ENCODE assay signal across 26 cellular contexts in the genomic region with DNA sequence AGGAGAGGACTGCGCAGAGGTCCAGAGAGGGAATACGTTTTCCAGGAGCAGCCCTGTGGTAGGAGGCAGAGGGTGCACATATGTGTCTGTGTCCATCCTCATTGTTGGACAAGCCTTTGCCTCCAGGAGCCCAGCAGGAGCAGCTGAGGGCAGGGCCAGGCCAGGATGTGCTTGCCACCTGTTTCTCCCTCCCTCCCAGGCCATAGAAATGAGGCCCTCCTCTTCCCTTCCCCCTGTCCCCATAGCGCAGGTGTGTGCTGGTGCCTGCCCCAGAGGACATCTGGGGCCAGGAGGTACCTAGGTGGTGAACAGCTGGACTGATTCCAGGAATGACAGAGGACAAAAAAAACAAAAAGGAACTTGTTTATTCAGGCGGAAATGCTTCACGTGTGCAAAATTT. TPM values are rescaled to one million over a fixed set of nuclear protein-coding genes. Genes with fewer than 3 reads are reported as not detected.
DNase-seq lines count a peak whose midpoint lies in the region; ATAC-seq and TF ChIP-seq lines count a peak whose summit lies in the region.
"Had no signal": no experiment of that assay in that cellular context is flagged by ENCODE, and none has a peak within 500 bp of the region (broad histone marks: within the 10 kb centered on the region; RNA-seq: fewer than 3 reads in every experiment).

No MANE protein-coding gene starts in this region.

- peak overlapping the region; percentile 78 for H3K27ac Mint-ChIP-seq in neural progenitor cell
- H3K27ac Mint-ChIP-seq: activated B cell treated with CpG ODN at 0.5 μM for 24 hours; activated CD4-positive, alpha-beta memory T cell treated with anti-CD3 and anti-CD28 coated beads, Interleukin-2, amount 10 ng/mL, durations not matched to agents 7 days and 5 days; activated naive CD4-positive, alpha-beta T cell treated with anti-CD3 and anti-CD28 coated beads for 36 hours; natural killer cell treated with Interleukin-12 subunit alpha and Interleukin-12 subunit beta and Interleukin-15 and Interleukin-18, amount 100 ng/mL, for 72 hours; stimulated activated memory B cell treated with anti-CD40 and anti-IgM and Interleukin-4, amounts not matched to agents 10 μg/mL and 1 μg/mL and 100 μg/mL, for 72 hours had no signal

- H3K9me2 ChIP-seq in Karpas-422 (replicated peaks; ENCODE audit: insufficient read depth, low read length) (no peaks in the 10 kb centered on the region), OCI-LY7 (ENCODE audit: insufficient read depth, low read length) (no peaks in the 10 kb centered on the region)

- peaks cover 30% of the 10 kb centered on the region for H3K4me1 Mint-ChIP-seq in neural progenitor cell
- H3K4me1 Mint-ChIP-seq: activated B cell treated with CpG ODN at 0.5 μM for 24 hours; activated CD4-positive, alpha-beta memory T cell treated with anti-CD3 and anti-CD28 coated beads, Interleukin-2, amount 10 ng/mL, durations not matched to agents 7 days and 5 days; stimulated activated memory B cell treated with anti-CD40 and anti-IgM and Interleukin-4, amounts not matched to agents 10 μg/mL and 1 μg/mL and 100 μg/mL, for 72 hours had no signal

- H3K9ac ChIP-seq in Karpas-422 (ENCODE audit: low read length) = no peak overlapping the region
- H3K9ac ChIP-seq in neural progenitor cell = no peak overlapping the region

- H3K4me1 ChIP-seq in Karpas-422 (ENCODE audit: low read length) (no peaks in the 10 kb centered on the region), neural progenitor cell (peaks cover 21% of the 10 kb centered on the region), OCI-LY7 (ENCODE audit: insufficient read depth, low read length, poor library complexity, severe bottlenecking) (no peaks in the 10 kb centered on the region)
- H3K4me1 ChIP-seq: left ventricle myocardium inferior, suprapubic skin had no signal

- H3K27me3 ChIP-seq in Karpas-422 (ENCODE audit: low read length) = no peaks in the 10 kb centered on the region
- no peaks in the 10 kb centered on the region for H3K27me3 ChIP-seq in neural progenitor cell
- H3K27me3 ChIP-seq: suprapubic skin had no signal

- peaks cover 10% of the 10 kb centered on the region for H3K27me3 Mint-ChIP-seq in neural progenitor cell (ENCODE audit: insufficient read depth, low read depth)

- DNase-seq in Karpas-422 = peak; percentile 31
- peak; percentile 5 for DNase-seq in SHP77 treated with DMSO at 0.1 percent for 48 hours (lab: John Stamatoyannopoulos, UW)
- no peak for DNase-seq in neural progenitor cell (ENCODE audit: low spot score)
- no peak for DNase-seq in T-helper 1 cell
- no peak for DNase-seq in OCI-M2 (lab: John Stamatoyannopoulos, UW; ENCODE audit: unreplicated experiment)
- DNase-seq in OCI-LY7 (ENCODE audit: low spot score) = no peak
- DNase-seq: activated B cell treated with CpG ODN at 0.5 μM for 24 hours; activated CD4-positive, alpha-beta memory T cell treated with anti-CD3 and anti-CD28 coated beads, Interleukin-2, amount 10 ng/mL, durations not matched to agents 7 days and 5 days; activated naive CD4-positive, alpha-beta T cell treated with anti-CD3 and anti-CD28 coated beads for 36 hours; activated T-cell treated with anti-CD3 and anti-CD28 coated beads, Interleukin-2, amount 50 U/mL, for 1 hour; anterior cingulate cortex; left ventricle myocardium inferior; midbrain; NCI-H1694; NCI-H446; stimulated activated CD4-positive, alpha-beta T cell treated with anti-CD3 and anti-CD28 coated beads, Interleukin-1b, Interleukin-23, amount 100 ng/mL, for 48 hours; T1000 had no signal

- BruUV-seq in OCI-LY7 (replicated peaks; lab: Mats Ljungman, UMichigan) = no TSS peak

- intact Hi-C loops in OCI-LY7 (cut with micrococcal nuclease; ENCODE audit: unreplicated experiment) = no loop called here

- no peak for ATAC-seq in HG03460 (IDR thresholded peaks at IDR 0.05; ENCODE audit: unreplicated experiment)
- ATAC-seq: K562; natural killer cell treated with Interleukin-12 subunit alpha and Interleukin-12 subunit beta and Interleukin-15 and Interleukin-18, amount 100 ng/mL, for 72 hours; stimulated activated memory B cell treated with anti-CD40 and anti-IgM and Interleukin-4, amounts not matched to agents 10 μg/mL and 1 μg/mL and 100 μg/mL, for 72 hours had no signal

- H4K20me1 ChIP-seq in Karpas-422 (ENCODE audit: insufficient read depth, low read depth, low read length) (no peaks in the 10 kb centered on the region), neural progenitor cell (ENCODE audit: low read depth) (no peaks in the 10 kb centered on the region), OCI-LY7 (ENCODE audit: insufficient read depth, low read length) (no peaks in the 10 kb centered on the region)

- CTCF ChIA-PET in OCI-LY7 (lab: Charles Lee; ENCODE audit: unreplicated experiment) = no interaction called here

- POLR2A ChIA-PET in OCI-LY7 (lab: Charles Lee) = no interaction called here

- no peaks in the 10 kb centered on the region for H3K9me3 ChIP-seq in Karpas-422 (ENCODE audit: low read length)
- H3K9me3 ChIP-seq in neural progenitor cell (ENCODE audit: low read depth) = no peaks in the 10 kb centered on the region
- no peaks in the 10 kb centered on the region for H3K9me3 ChIP-seq in OCI-LY7 (ENCODE audit: low read length)
- H3K9me3 ChIP-seq: left ventricle myocardium inferior, suprapubic skin had no signal

- no peaks in the 10 kb centered on the region for H3K9me3 Mint-ChIP-seq in neural progenitor cell
- H3K9me3 Mint-ChIP-seq: activated B cell treated with CpG ODN at 0.5 μM for 24 hours; activated CD4-positive, alpha-beta memory T cell treated with anti-CD3 and anti-CD28 coated beads, Interleukin-2, amount 10 ng/mL, durations not matched to agents 7 days and 5 days; activated naive CD4-positive, alpha-beta T cell treated with anti-CD3 and anti-CD28 coated beads for 36 hours; natural killer cell treated with Interleukin-12 subunit alpha and Interleukin-12 subunit beta and Interleukin-15 and Interleukin-18, amount 100 ng/mL, for 72 hours had no signal

- peaks cover 11% of the 10 kb centered on the region for H3F3A ChIP-seq in neural progenitor cell (ENCODE audit: low read depth)

- H3K4me2 ChIP-seq in Karpas-422 (ENCODE audit: low read depth, low read length, poor library complexity, severe bottlenecking) (no peak overlapping the region), neural progenitor cell (no peak overlapping the region), OCI-LY7 (ENCODE audit: low read length) (no peak overlapping the region)

- H3K36me3 ChIP-seq in Karpas-422 (ENCODE audit: insufficient read depth, low read length) (no peaks in the 10 kb centered on the region), neural progenitor cell (no peaks in the 10 kb centered on the region), OCI-LY7 (ENCODE audit: insufficient read depth, low read length) (no peaks in the 10 kb centered on the region)
- H3K36me3 ChIP-seq: left ventricle myocardium inferior, suprapubic skin had no signal

- no peak for TF ChIP-seq CTCF in C4-2B (conservative IDR thresholded peaks at IDR 0.05)
- TF ChIP-seq CTCF in neural progenitor cell (IDR thresholded peaks at IDR 0.05) = no peak
- no peak for TF ChIP-seq CTCF in OCI-LY7 (conservative IDR thresholded peaks at IDR 0.05; ENCODE audit: low read length)

- H2AFZ ChIP-seq in Karpas-422 (ENCODE audit: low read length) (no peak overlapping the region), neural progenitor cell (replicated peaks) (no peak overlapping the region), OCI-LY7 (ENCODE audit: low read length) (no peak overlapping the region)

- H3K36me3 Mint-ChIP-seq in neural progenitor cell = no peaks in the 10 kb centered on the region
- H3K36me3 Mint-ChIP-seq: natural killer cell treated with Interleukin-12 subunit alpha and Interleukin-12 subunit beta and Interleukin-15 and Interleukin-18, amount 100 ng/mL, for 72 hours; stimulated activated memory B cell treated with anti-CD40 and anti-IgM and Interleukin-4, amounts not matched to agents 10 μg/mL and 1 μg/mL and 100 μg/mL, for 72 hours had no signal

- no peak overlapping the region for H3K4me3 ChIP-seq in Karpas-422 (ENCODE audit: low read length)
- no peak overlapping the region for H3K4me3 ChIP-seq in neural progenitor cell
- no peak overlapping the region for H3K4me3 ChIP-seq in OCI-LY7 (ENCODE audit: low read depth, low read length, poor library complexity, severe bottlenecking)
- H3K4me3 ChIP-seq: K562, left ventricle myocardium inferior, suprapubic skin had no signal

- H3K79me2 ChIP-seq in Karpas-422 (ENCODE audit: low read length) (no peaks in the 10 kb centered on the region), neural progenitor cell (ENCODE audit: low read depth) (no peaks in the 10 kb centered on the region), OCI-LY7 (ENCODE audit: insufficient read depth, low read depth, low read length) (no peaks in the 10 kb centered on the region)

- no peak overlapping the region for H3K4me3 Mint-ChIP-seq in neural progenitor cell
- H3K4me3 Mint-ChIP-seq: activated B cell treated with CpG ODN at 0.5 μM for 24 hours; activated CD4-positive, alpha-beta memory T cell treated with anti-CD3 and anti-CD28 coated beads, Interleukin-2, amount 10 ng/mL, durations not matched to agents 7 days and 5 days; activated naive CD4-positive, alpha-beta T cell treated with anti-CD3 and anti-CD28 coated beads for 36 hours; natural killer cell treated with Interleukin-12 subunit alpha and Interleukin-12 subunit beta and Interleukin-15 and Interleukin-18, amount 100 ng/mL, for 72 hours; stimulated activated memory B cell treated with anti-CD40 and anti-IgM and Interleukin-4, amounts not matched to agents 10 μg/mL and 1 μg/mL and 100 μg/mL, for 72 hours had no signal

- H3K27ac ChIP-seq in C4-2B (peak overlapping the region; percentile 8), Karpas-422 (ENCODE audit: low read length) (no peak overlapping the region), neural progenitor cell (no peak overlapping the region), OCI-LY7 (ENCODE audit: low read depth, low read length, poor library complexity, severe bottlenecking) (no peak overlapping the region)
- H3K27ac ChIP-seq: epithelial cell of prostate, left ventricle myocardium inferior, RWPE1, suprapubic skin had no signal

RNA-seq across cellular contexts. Expression of a gene that starts 10.5 kb away (rescaled TPM):
- not detected in 2 replicates for total RNA-seq in Karpas-422 (2014; rRNA removed; shearing (Covaris generic); ENCODE audit: low replicate concordance)
- 0.09 and 0.74 TPM in 2 replicates for total RNA-seq in neural progenitor cell (ENCODE audit: low replicate concordance)
- total RNA-seq in OCI-LY7 (2014; rRNA removed; shearing (Covaris generic)) = not detected in 2 replicates
- not detected in 2 replicates for total RNA-seq in OCI-LY7 (2022)
- total RNA-seq: activated B cell treated with CpG ODN at 0.5 μM for 24 hours; activated CD4-positive, alpha-beta memory T cell treated with anti-CD3 and anti-CD28 coated beads, Interleukin-2, amount 10 ng/mL, durations not matched to agents 7 days and 5 days; activated naive CD4-positive, alpha-beta T cell treated with anti-CD3 and anti-CD28 coated beads for 36 hours; HT-29 had no signal

Comparison
In these comparisons a context has a peak if more than half of its experiments do, and no peak if none do; other contexts are left out.
1. DNase-seq: peak in Karpas-422 (single experiment) and SHP77 treated with DMSO at 0.1 percent for 48 hours (single experiment); none in neural progenitor cell (single experiment), T-helper 1 cell (0 of 5), OCI-M2 (single experiment) and OCI-LY7 (single experiment).